Comparison of ENCODE assay signal across 27 cellular contexts in genomic region chr6:15659181-15659580, GRCh38. TPM values are rescaled to one million over a fixed set of nuclear protein-coding genes. Genes with fewer than 3 reads are reported as not detected.
DNase-seq lines count a peak whose midpoint lies in the region; TF ChIP-seq lines count a peak whose summit lies in the region.
"Had no signal": no experiment of that assay in that cellular context is flagged by ENCODE, and none has a peak within 500 bp of the region (broad histone marks: within the 10 kb centered on the region; RNA-seq: fewer than 3 reads in every experiment).

No MANE protein-coding gene starts in this region.

- H3K23ac ChIP-seq in trophoblast cell (ENCODE audit: low read length): no peak overlapping the region

- H3K14ac ChIP-seq in trophoblast cell (ENCODE audit: low read length): no peak overlapping the region

- no peak overlapping the region for H4K91ac ChIP-seq in trophoblast cell (ENCODE audit: low read depth, low read length)

- no peak overlapping the region for H3K4ac ChIP-seq in trophoblast cell (ENCODE audit: low read depth, low read length)

- peaks cover 0 to 68% (median 17%) of the 10 kb centered on the region in 11 experiments; a peak in 10 of 22 replicates for H4K20me1 ChIP-seq in BLaER1 treated with 17β-estradiol and CSF1 and Interleukin-3, amounts not matched to agents 10 nM and 100 nM
- H4K20me1 ChIP-seq in MM.1S (ENCODE audit: insufficient read depth, low read length): no peaks in the 10 kb centered on the region

- peaks cover 0 to 26% (median 11%) of the 10 kb centered on the region in 11 experiments; a peak in 11 of 22 replicates for H3K36me3 ChIP-seq in BLaER1 treated with 17β-estradiol and CSF1 and Interleukin-3, amounts not matched to agents 10 nM and 100 nM
- H3K36me3 ChIP-seq in MM.1S (replicated peaks; ENCODE audit: insufficient read depth, low read length) (no peaks in the 10 kb centered on the region; the same call in 1 of the 2 replicates), trophoblast cell (ENCODE audit: control insufficient read depth in 1 of 2, insufficient read depth in 2 of 2, low read length in 2 of 2) (no peaks in the 10 kb centered on the region)
- H3K36me3 ChIP-seq: ascending aorta had no signal

- peaks cover 55 to 83% (median 72%) of the 10 kb centered on the region in 10 experiments for H3K4me1 ChIP-seq in BLaER1 treated with 17β-estradiol and CSF1 and Interleukin-3, amounts not matched to agents 10 nM and 100 nM
- peaks cover 27% of the 10 kb centered on the region for H3K4me1 ChIP-seq in MM.1S (ENCODE audit: low read length)
- H3K4me1 ChIP-seq in trophoblast cell (ENCODE audit: control insufficient read depth in 1 of 2, insufficient read depth in 2 of 2, low read length in 2 of 2): peaks cover 2 to 6% of the 10 kb centered on the region in 2 experiments

- H2AFZ ChIP-seq in MM.1S (ENCODE audit: low read length) (no peak overlapping the region), trophoblast cell (ENCODE audit: insufficient read depth, low read length, poor library complexity) (no peak overlapping the region)

- H3K27ac ChIP-seq in BLaER1 treated with 17β-estradiol and CSF1 and Interleukin-3, amounts not matched to agents 10 nM and 100 nM: peak overlapping the region in 8 of 11 experiments; percentile 25 to 80 (median 58); a peak in 13 of 22 replicates
- peak overlapping the region; percentile 64; the same call in 1 of the 2 replicates for H3K27ac ChIP-seq in MM.1S (ENCODE audit: low read length)
- no peak overlapping the region for H3K27ac ChIP-seq in trophoblast cell (ENCODE audit: low read depth, low read length)
- H3K27ac ChIP-seq: ascending aorta, left lung had no signal

- no peak overlapping the region for H2AK5ac ChIP-seq in trophoblast cell (ENCODE audit: low read length)

- H2BK5ac ChIP-seq in trophoblast cell (ENCODE audit: low read depth, low read length, poor library complexity): no peak overlapping the region

- no peak overlapping the region for H2BK12ac ChIP-seq in trophoblast cell (ENCODE audit: low read length)

- H3K79me2 ChIP-seq in MM.1S (ENCODE audit: low read length) (peaks cover 66% of the 10 kb centered on the region), trophoblast cell (ENCODE audit: control insufficient read depth, insufficient read depth, low read length, poor library complexity) (peaks cover 4% of the 10 kb centered on the region)

- no peak overlapping the region for H3K18ac ChIP-seq in trophoblast cell (ENCODE audit: low read length)

- H3K4me3 ChIP-seq in BLaER1 treated with 17β-estradiol and CSF1 and Interleukin-3, amounts not matched to agents 10 nM and 100 nM: peak overlapping the region in 3 of 10 experiments; percentile 16 to 46 (median 29); a peak in 5 of 20 replicates
- H3K4me3 ChIP-seq in MM.1S (ENCODE audit: low read length) (no peak overlapping the region), trophoblast cell (ENCODE audit: low read depth, low read length) (no peak overlapping the region)
- H3K4me3 ChIP-seq: ascending aorta, left lung had no signal

- H3K9ac ChIP-seq in BLaER1 treated with 17β-estradiol and CSF1 and Interleukin-3, amounts not matched to agents 10 nM and 100 nM: peak overlapping the region in 6 of 11 experiments; percentile 6 to 62 (median 58); a peak in 11 of 22 replicates
- no peak overlapping the region for H3K9ac ChIP-seq in MM.1S (ENCODE audit: low read length)
- H3K9ac ChIP-seq in trophoblast cell (ENCODE audit: low read length): no peak overlapping the region

- no peak overlapping the region for H4K12ac ChIP-seq in trophoblast cell (ENCODE audit: low read depth, low read length)

- H3K9me3 ChIP-seq in BLaER1 treated with 17β-estradiol and CSF1 and Interleukin-3, amounts not matched to agents 10 nM and 100 nM (replicated peaks in 1 of 11): no peaks in the 10 kb centered on the region
- no peaks in the 10 kb centered on the region for H3K9me3 ChIP-seq in MM.1S (replicated peaks; ENCODE audit: insufficient read depth, low read length)
- no peaks in the 10 kb centered on the region for H3K9me3 ChIP-seq in trophoblast cell (ENCODE audit: insufficient read depth, low read depth, low read length)
- H3K9me3 ChIP-seq: ascending aorta, left lung had no signal

- peaks cover 8% of the 10 kb centered on the region for H3K79me1 ChIP-seq in trophoblast cell (ENCODE audit: low read length)

- no peaks in the 10 kb centered on the region for H3K9me2 ChIP-seq in MM.1S (replicated peaks; ENCODE audit: insufficient read depth, low read length)

- H3K27me3 ChIP-seq in BLaER1 treated with 17β-estradiol and CSF1 and Interleukin-3, amounts not matched to agents 10 nM and 100 nM: no peaks in the 10 kb centered on the region
- H3K27me3 ChIP-seq in MM.1S (replicated peaks; ENCODE audit: insufficient read depth, low read length) (no peaks in the 10 kb centered on the region), trophoblast cell (ENCODE audit: insufficient read depth, low read length) (no peaks in the 10 kb centered on the region)
- H3K27me3 ChIP-seq: ascending aorta, left lung had no signal

- WGBS in trophoblast cell (ENCODE audit: extremely low coverage, insufficient coverage, insufficient read length): no CpG with 5 or more reads among the region's 7 CpGs

- peak overlapping the region; percentile 65 to 91 (median 76) for H3K4me2 ChIP-seq in BLaER1 treated with 17β-estradiol and CSF1 and Interleukin-3, amounts not matched to agents 10 nM and 100 nM
- peak overlapping the region; percentile 30; the same call in 1 of the 2 replicates for H3K4me2 ChIP-seq in MM.1S (ENCODE audit: low read depth, low read length)
- H3K4me2 ChIP-seq in trophoblast cell (ENCODE audit: low read length): no peak overlapping the region

- no peak for DNase-seq in MM.1S
- DNase-seq in fibroblast of gingiva (ENCODE audit: low read depth): peak; percentile 9
- peak; percentile 49 to 59 for DNase-seq in trophoblast cell
- DNase-seq in G401 (ENCODE audit: low spot score): no peak
- DNase-seq in activated T-cell treated with anti-CD3 and anti-CD28 coated beads for 4 hours: no peak
- DNase-seq in NCI-H446 treated with DMSO at 0.1 percent for 48 hours (lab: John Stamatoyannopoulos, UW): no peak
- no peak for DNase-seq in HUDEP-2 (lab: John Stamatoyannopoulos, UW; ENCODE audit: unreplicated experiment in 76 of 76)
- DNase-seq: activated CD4-positive, alpha-beta T cell treated with anti-CD3 and anti-CD28 coated beads, Interleukin-2, amount 10 ng/mL, durations not matched to agents 7 days and 5 days; activated gamma-delta T cell; activated naive CD8-positive, alpha-beta T cell treated with anti-CD3 and anti-CD28 coated beads for 36 hours; activated T-cell treated with anti-CD3 and anti-CD28 coated beads, Interleukin-2, amount 50 U/mL, for 24 hours; CD4-positive, alpha-beta memory T cell; effector CD4-positive, alpha-beta T cell; EL; erythroblast; glutamatergic neuron; islet precursor cell; left lung; mesendoderm; NCI-H146; NCI-H2107; NCI-H345; NCI-H748 treated with DMSO at 0.1 percent for 48 hours; RPMI8226; stimulated activated CD4-positive, alpha-beta T cell treated with anti-CD3 and anti-CD28 coated beads, Interleukin-4, amount 100 ng/mL, for 24 hours had no signal

- in situ Hi-C loops in G401 (cut with HindIII; ENCODE audit: low sequenced_read_pairs): no loop called here

- no peak overlapping the region for H4K8ac ChIP-seq in trophoblast cell (ENCODE audit: low read depth, low read length)

- TF ChIP-seq CTCF in MM.1S (IDR thresholded peaks at IDR 0.05; ENCODE audit: low read length): no peak

- H3F3A ChIP-seq in MM.1S (ENCODE audit: insufficient read depth, low read length): peaks cover 21% of the 10 kb centered on the region

- no peak overlapping the region for H2BK120ac ChIP-seq in trophoblast cell (ENCODE audit: insufficient read depth, low read length, poor library complexity)

RNA-seq across cellular contexts. Expression of gene DTNBP1, which starts 3.6 kb away (rescaled TPM):
- 15.2 and 15.3 TPM in 2 replicates for polyA plus RNA-seq in trophoblast cell (2013)
- total RNA-seq in G401 (2014; rRNA removed; shearing (Covaris generic)): 5.4 TPM in 2 replicates

Comparison
In these comparisons a context has a peak if more than half of its experiments do, and no peak if none do; other contexts are left out.
1. H3K9ac ChIP-seq: peak in BLaER1 treated with 17β-estradiol and CSF1 and Interleukin-3, amounts not matched to agents 10 nM and 100 nM (6 of 11); none in MM.1S (single experiment) and trophoblast cell (single experiment).
2. DNase-seq: peak in fibroblast of gingiva (single experiment) and trophoblast cell (2 of 2); none in MM.1S (single experiment), G401 (single experiment), activated T-cell treated with anti-CD3 and anti-CD28 coated beads for 4 hours (single experiment), NCI-H446 treated with DMSO at 0.1 percent for 48 hours (single experiment) and HUDEP-2 (0 of 76).